Comparison of ENCODE assay signal across 25 cellular contexts in the genomic region with DNA sequence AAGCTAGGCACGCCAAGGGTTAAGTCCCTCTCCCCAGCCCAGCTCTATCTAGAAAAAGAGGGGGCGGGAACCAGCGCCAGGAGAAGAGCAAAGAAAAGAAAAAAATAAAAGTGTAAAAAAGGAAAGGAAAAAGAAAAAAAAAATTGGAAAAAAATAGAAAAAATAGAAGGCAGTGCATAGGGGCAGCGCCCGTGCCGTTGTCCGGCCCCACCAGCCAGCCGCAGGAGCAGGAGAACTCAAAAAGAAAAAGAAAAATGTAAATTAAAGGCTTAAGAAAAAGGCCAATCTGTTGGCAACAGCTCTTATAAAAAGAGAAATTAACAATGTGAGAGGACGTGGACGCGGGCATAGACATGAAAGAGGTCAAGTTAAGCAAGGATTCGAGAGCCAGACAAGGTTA.
"Had no signal": no experiment of that assay in that cellular context is flagged by ENCODE, and none has a peak within 500 bp of the region (broad histone marks: within the 10 kb centered on the region; RNA-seq: fewer than 3 reads in every experiment).

No MANE protein-coding gene starts in this region.

- ATAC-seq: activated T-cell treated with anti-CD3 and anti-CD28 coated beads, Interleukin-2, amount 50 U/mL, for 4 hours; T-helper 17 cell had no signal

- H3K27ac ChIP-seq: Peyer's patch, VCaP had no signal

- H3K27me3 ChIP-seq: Peyer's patch had no signal

- H3K4me3 ChIP-seq: Peyer's patch had no signal

- H3K36me3 ChIP-seq: Peyer's patch had no signal

- DNase-seq: activated CD4-positive, alpha-beta memory T cell treated with anti-CD3 and anti-CD28 coated beads for 36 hours; activated CD4-positive, alpha-beta T cell treated with anti-CD3 and anti-CD28 coated beads, Interleukin-2, amount 10 ng/mL, durations not matched to agents 7 days and 5 days; activated CD4-positive, CD25-positive, alpha-beta regulatory T cell; activated CD8-positive, alpha-beta memory T cell treated with anti-CD3 and anti-CD28 coated beads for 24 hours; activated effector memory CD4-positive, alpha-beta T cell treated with anti-CD3 and anti-CD28 coated beads, Interleukin-2, amount 50 U/mL, for 16 hours; activated naive CD4-positive, alpha-beta T cell treated with Interleukin-2 at 50 U/mL for 16 hours; activated T-cell treated with anti-CD3 and anti-CD28 coated beads, Interleukin-2, amount 50 U/mL, for 4 hours; amygdala; IMR-90; KG1; NCI-H1092 treated with DMSO at 0.1 percent for 48 hours; NCI-H1417 treated with DMSO at 0.1 percent for 48 hours; NCI-H1694; NCI-H2029; NCI-H2107; NCI-H345; NCI-H510A; NCI-H526 treated with DMSO at 0.1 percent for 48 hours; NCI-H82; NK-92 treated with Interleukin-12 subunit alpha and Interleukin-12 subunit beta, amount 100 ng/mL, for 24 hours; Peyer's patch; SIG-M5; T-helper 17 cell; T1000 had no signal

- H3K4me1 ChIP-seq: Peyer's patch had no signal
